Comparison of ENCODE assay signal across 21 cellular contexts in genomic region chr11:100403817-100404216, GRCh38.
A peak's percentile ranks its signal among the peaks of the same experiment; 100 is the strongest.
DNase-seq lines count a peak whose midpoint lies in the region; ATAC-seq and TF ChIP-seq lines count a peak whose summit lies in the region.
"Had no signal": no experiment of that assay in that cellular context is flagged by ENCODE, and none has a peak within 500 bp of the region (broad histone marks: within the 10 kb centered on the region; RNA-seq: fewer than 3 reads in every experiment).

No MANE protein-coding gene starts in this region.

- peaks cover 4% of the 10 kb centered on the region; the same call in 1 of the 2 replicates for H3K4me1 ChIP-seq in Panc1 (ENCODE audit: control insufficient read depth, insufficient read depth, low read length)
- H3K4me1 ChIP-seq in neural progenitor cell: no peaks in the 10 kb centered on the region
- H3K4me1 ChIP-seq: BE2C, prostate gland had no signal

- H3F3A ChIP-seq in neural progenitor cell (ENCODE audit: low read depth): no peaks in the 10 kb centered on the region

- H3K79me2 ChIP-seq in neural progenitor cell (ENCODE audit: low read depth): no peaks in the 10 kb centered on the region

- no peaks in the 10 kb centered on the region for H3K27me3 ChIP-seq in Panc1 (ENCODE audit: control insufficient read depth, insufficient read depth, low read length)
- H3K27me3 ChIP-seq in neural progenitor cell: no peaks in the 10 kb centered on the region
- H3K27me3 ChIP-seq: BE2C had no signal

- no peak overlapping the region for H3K9ac ChIP-seq in neural progenitor cell

- POLR2A ChIA-PET in Panc1 (lab: Charles Lee): no interaction called here

- ATAC-seq in Panc1 (peak; percentile 88), GM18502 (IDR thresholded peaks at IDR 0.05; ENCODE audit: poor library complexity, unreplicated experiment) (no peak)
- no peak for ATAC-seq in stimulated activated naive B cell treated with anti-CD40 and anti-IgM and Interleukin-4, amounts not matched to agents 10 μg/mL and 1 μg/mL and 100 μg/mL, for 72 hours (replicated peaks)

- peaks cover 3% of the 10 kb centered on the region for H3K36me3 Mint-ChIP-seq in neural progenitor cell
- no peaks in the 10 kb centered on the region for H3K36me3 Mint-ChIP-seq in stimulated activated naive B cell treated with anti-CD40 and anti-IgM and Interleukin-4, amounts not matched to agents 10 μg/mL and 1 μg/mL and 100 μg/mL, for 72 hours
- H3K36me3 Mint-ChIP-seq: brain, memory B cell, type B pancreatic cell had no signal

- no peaks in the 10 kb centered on the region for H4K20me1 ChIP-seq in neural progenitor cell (ENCODE audit: low read depth)

- no peak overlapping the region for H3K4me2 ChIP-seq in neural progenitor cell

- no TSS peak for BruUV-seq in Panc1 (replicated peaks; lab: Mats Ljungman, UMichigan)

- H2AFZ ChIP-seq in neural progenitor cell (replicated peaks): no peak overlapping the region

- no peak overlapping the region for H3K27ac Mint-ChIP-seq in neural progenitor cell
- no peak overlapping the region for H3K27ac Mint-ChIP-seq in stimulated activated naive B cell treated with anti-CD40 and anti-IgM and Interleukin-4, amounts not matched to agents 10 μg/mL and 1 μg/mL and 100 μg/mL, for 72 hours
- H3K27ac Mint-ChIP-seq: brain, memory B cell, type B pancreatic cell had no signal

- in situ Hi-C loops in Panc1 (cut with HindIII; ENCODE audit: low pct_unique_long_range_greater_than_20kb, low sequenced_read_pairs): no loop called here

- DNase-seq in EL: peak; percentile 84
- no peak for DNase-seq in Panc1 (ENCODE audit: low read depth, low spot score)
- peak; percentile 28 for DNase-seq in fibroblast of the aortic adventitia (ENCODE audit: low read depth)
- peak; percentile 42 for DNase-seq in neural progenitor cell (ENCODE audit: low spot score)
- DNase-seq in DMS153 treated with DMSO at 0.1 percent for 48 hours (lab: John Stamatoyannopoulos, UW; ENCODE audit: unreplicated experiment): no peak
- DNase-seq in stimulated activated naive B cell treated with anti-CD40 and anti-IgM and Interleukin-4, amounts not matched to agents 10 μg/mL and 1 μg/mL and 100 μg/mL, for 72 hours: no peak
- DNase-seq in OCI-M1 (lab: John Stamatoyannopoulos, UW): no peak
- DNase-seq: activated CD4-positive, alpha-beta T cell treated with anti-CD3 and anti-CD28 coated beads, Interleukin-2, amount 50 U/mL, for 4 hours; BE2C; DND-41; hippocampal formation; KBM-7; NCI-H187; NCI-H69; stimulated activated CD8-positive, alpha-beta memory T cell treated with anti-CD3 and anti-CD28 coated beads, Interleukin-4, amount 100 ng/mL, for 48 hours; T-helper 9 cell had no signal

- H3K36me3 ChIP-seq in Panc1 (ENCODE audit: control insufficient read depth, insufficient read depth, low read length) (no peaks in the 10 kb centered on the region), neural progenitor cell (no peaks in the 10 kb centered on the region)
- H3K36me3 ChIP-seq: BE2C, prostate gland had no signal

- H3K27me3 Mint-ChIP-seq in neural progenitor cell (ENCODE audit: insufficient read depth, low read depth): no peaks in the 10 kb centered on the region
- no peaks in the 10 kb centered on the region for H3K27me3 Mint-ChIP-seq in stimulated activated naive B cell treated with anti-CD40 and anti-IgM and Interleukin-4, amounts not matched to agents 10 μg/mL and 1 μg/mL and 100 μg/mL, for 72 hours
- H3K27me3 Mint-ChIP-seq: memory B cell, type B pancreatic cell had no signal

- H3K4me1 Mint-ChIP-seq in neural progenitor cell: peaks cover 2% of the 10 kb centered on the region
- no peaks in the 10 kb centered on the region for H3K4me1 Mint-ChIP-seq in stimulated activated naive B cell treated with anti-CD40 and anti-IgM and Interleukin-4, amounts not matched to agents 10 μg/mL and 1 μg/mL and 100 μg/mL, for 72 hours
- H3K4me1 Mint-ChIP-seq: brain, memory B cell had no signal

- H3K9me3 ChIP-seq in Panc1 (ENCODE audit: control insufficient read depth, insufficient read depth, low read depth, low read length) (no peaks in the 10 kb centered on the region), neural progenitor cell (ENCODE audit: low read depth) (no peaks in the 10 kb centered on the region)
- H3K9me3 ChIP-seq: BE2C, prostate gland had no signal

- intact Hi-C loops in Panc1 (cut with micrococcal nuclease; ENCODE audit: unreplicated experiment): no loop called here

- TF ChIP-seq CTCF in Panc1 (IDR thresholded peaks at IDR 0.05) (no peak), fibroblast of the aortic adventitia (IDR thresholded peaks at IDR 0.05; ENCODE audit: insufficient read depth, low read length) (no peak), neural progenitor cell (IDR thresholded peaks at IDR 0.05) (no peak)

- CTCF ChIA-PET in Panc1 (lab: Charles Lee): no interaction called here

- H3K4me3 Mint-ChIP-seq in neural progenitor cell: no peak overlapping the region
- H3K4me3 Mint-ChIP-seq in stimulated activated naive B cell treated with anti-CD40 and anti-IgM and Interleukin-4, amounts not matched to agents 10 μg/mL and 1 μg/mL and 100 μg/mL, for 72 hours: no peak overlapping the region
- H3K4me3 Mint-ChIP-seq: brain, memory B cell, type B pancreatic cell had no signal

- H3K4me3 ChIP-seq in Panc1 (ENCODE audit: low read depth in 2 of 2, low read length in 2 of 2) (no peak overlapping the region), fibroblast of the aortic adventitia (ENCODE audit: low read depth, low read length) (no peak overlapping the region), neural progenitor cell (no peak overlapping the region)
- H3K4me3 ChIP-seq: prostate gland had no signal

- H3K27ac ChIP-seq in Panc1 (ENCODE audit: low read length): no peak overlapping the region; the same call in none of the 2 replicates
- no peak overlapping the region for H3K27ac ChIP-seq in neural progenitor cell
- H3K27ac ChIP-seq: prostate gland had no signal

- H3K9me3 Mint-ChIP-seq in neural progenitor cell: peaks cover 16% of the 10 kb centered on the region
- peaks cover 6 to 14% of the 10 kb centered on the region in 2 donors for H3K9me3 Mint-ChIP-seq in stimulated activated naive B cell treated with anti-CD40 and anti-IgM and Interleukin-4, amounts not matched to agents 10 μg/mL and 1 μg/mL and 100 μg/mL, for 72 hours

Comparison
In these comparisons a context has a peak if more than half of its experiments do, and no peak if none do; other contexts are left out.
1. DNase-seq: peak in EL (single experiment), fibroblast of the aortic adventitia (single experiment) and neural progenitor cell (single experiment); none in Panc1 (single experiment), DMS153 treated with DMSO at 0.1 percent for 48 hours (single experiment), stimulated activated naive B cell treated with anti-CD40 and anti-IgM and Interleukin-4, amounts not matched to agents 10 μg/mL and 1 μg/mL and 100 μg/mL, for 72 hours (single experiment) and OCI-M1 (single experiment).